ENCODE assay signal across 8 cellular contexts in the genomic region with DNA sequence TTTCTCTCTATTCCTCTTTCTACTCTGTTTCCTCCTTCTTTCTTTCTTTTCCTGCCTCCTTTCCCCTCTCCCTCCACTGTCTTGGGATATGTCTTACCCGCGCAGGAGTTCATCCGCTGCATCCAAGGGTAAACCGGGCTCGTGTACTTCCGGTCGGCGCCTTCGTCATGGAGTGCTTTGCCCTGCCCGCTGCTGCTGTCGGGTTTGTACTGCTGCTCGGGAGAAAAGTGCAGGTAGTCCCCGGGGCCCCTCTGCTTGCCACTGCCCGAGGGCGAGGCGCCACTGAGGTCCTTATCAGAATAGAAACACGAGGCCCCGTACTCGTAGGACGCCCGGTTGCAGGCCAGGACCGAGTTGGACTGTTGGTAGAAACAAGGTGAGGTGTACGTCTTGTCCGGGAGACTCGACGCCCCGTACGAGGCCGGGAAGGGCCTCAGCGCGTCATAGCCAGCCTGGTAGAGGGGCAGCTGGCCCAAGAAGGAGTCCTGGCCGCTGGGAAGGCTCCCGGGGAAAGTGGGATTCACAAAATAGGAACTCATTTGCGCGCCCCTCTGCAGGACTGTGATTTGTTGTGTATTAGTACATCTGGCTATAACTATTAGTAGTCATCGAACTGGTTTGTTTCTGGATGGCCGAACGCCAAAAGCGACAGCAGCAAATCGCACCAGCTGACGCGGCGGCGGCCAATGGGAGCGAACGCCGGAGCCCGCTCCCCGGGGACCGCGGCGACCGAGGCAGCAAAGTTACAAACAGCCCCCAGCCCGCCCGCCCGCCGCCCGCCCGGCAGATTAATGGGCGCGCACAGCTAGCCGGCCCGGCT. TPM values are rescaled to one million over a fixed set of nuclear protein-coding genes. Genes with fewer than 3 reads are reported as not detected.
DNase-seq lines count a peak whose midpoint lies in the region; ATAC-seq and TF ChIP-seq lines count a peak whose summit lies in the region.

Gene HOXA6, minus strand, starts transcription at position 564 of the 820 bp plus-strand sequence. Its CDS starts 25 bp downstream, at position 539.

- DNase-seq in AG08396 (ENCODE audit: low spot score) (peak; percentile 80), GM13977 (ENCODE audit: low spot score) (no peak)
- DNase-seq in central memory CD8-positive, alpha-beta T cell (ENCODE audit: low spot score in 2 of 2) = no peak
- no peak for DNase-seq in naive thymus-derived CD4-positive, alpha-beta T cell
- DNase-seq in stimulated activated CD4-positive, alpha-beta T cell treated with anti-CD3 and anti-CD28 coated beads, Interleukin-15, amount 100 ng/mL, for 24 hours = no peak

- peaks cover 30% of the 10 kb centered on the region; the same call in 1 of the 2 replicates for H3K4me1 ChIP-seq in HUES6 (ENCODE audit: control insufficient read depth, insufficient read depth, low read length)
- peaks cover 21 to 26% of the 10 kb centered on the region in 2 donors for H3K4me1 ChIP-seq in naive thymus-derived CD4-positive, alpha-beta T cell (ENCODE audit: control insufficient read depth in 2 of 2, insufficient read depth in 2 of 2, low read length in 2 of 2)

- H3K9me3 Mint-ChIP-seq in central memory CD8-positive, alpha-beta T cell = no peaks in the 10 kb centered on the region
- H3K9me3 Mint-ChIP-seq in naive thymus-derived CD4-positive, alpha-beta T cell = peaks cover 0 to 3% (median 0%) of the 10 kb centered on the region in 11 donors

- no peaks in the 10 kb centered on the region for H3K9me3 ChIP-seq in HUES6 (ENCODE audit: control insufficient read depth, insufficient read depth, low read depth, low read length)
- no peaks in the 10 kb centered on the region for H3K9me3 ChIP-seq in naive thymus-derived CD4-positive, alpha-beta T cell (ENCODE audit: control insufficient read depth in 2 of 3, low read length in 3 of 3)

- H3K36me3 Mint-ChIP-seq in central memory CD8-positive, alpha-beta T cell (ENCODE audit: insufficient read depth) = peaks cover 9% of the 10 kb centered on the region
- peaks cover 0 to 3% (median 0%) of the 10 kb centered on the region in 5 donors for H3K36me3 Mint-ChIP-seq in naive thymus-derived CD4-positive, alpha-beta T cell

- no peaks in the 10 kb centered on the region for H3K36me3 ChIP-seq in HUES6 (ENCODE audit: control insufficient read depth, insufficient read depth, low read length)
- H3K36me3 ChIP-seq in naive thymus-derived CD4-positive, alpha-beta T cell (ENCODE audit: control insufficient read depth in 2 of 3, insufficient read depth in 3 of 3, low read length in 3 of 3) = no peaks in the 10 kb centered on the region

- peaks cover 100% of the 10 kb centered on the region for H3K27me3 ChIP-seq in HUES6 (ENCODE audit: control insufficient read depth, insufficient read depth, low read length)
- H3K27me3 ChIP-seq in naive thymus-derived CD4-positive, alpha-beta T cell (ENCODE audit: control insufficient read depth in 2 of 2, insufficient read depth in 2 of 2, low read length in 2 of 2) = peaks cover 20 to 40% of the 10 kb centered on the region in 2 donors

- H3K4me3 Mint-ChIP-seq in central memory CD8-positive, alpha-beta T cell = peak within 1 kb of the TSS; percentile 41
- peak within 1 kb of the TSS in 9 of 10 donors; percentile 56 to 82 (median 69) for H3K4me3 Mint-ChIP-seq in naive thymus-derived CD4-positive, alpha-beta T cell

- TF ChIP-seq CTCF in GM13977 (IDR thresholded peaks at IDR 0.05; ENCODE audit: extremely low read depth, insufficient read depth, missing control alignments) = no peak

- no peak within 1 kb of the TSS; the same call in 1 of the 2 replicates for H3K27ac ChIP-seq in HUES6 (ENCODE audit: low read depth, low read length)
- H3K27ac ChIP-seq in naive thymus-derived CD4-positive, alpha-beta T cell (ENCODE audit: low read depth, low read length) = no peak within 1 kb of the TSS

- H3K9ac ChIP-seq in HUES6 (ENCODE audit: low read length) = peak within 1 kb of the TSS; percentile 71

- CTCF ChIA-PET in naive thymus-derived CD4-positive, alpha-beta T cell (lab: Charles Lee) = interaction anchor here (1.0 to 4.2 kb wide), 2 partner anchors 14 to 460 kb away, joined by 3 to 42 read pairs; no protein-coding TSS in a partner anchor

- H3K27me3 Mint-ChIP-seq in central memory CD8-positive, alpha-beta T cell = peaks cover 79% of the 10 kb centered on the region
- H3K27me3 Mint-ChIP-seq in naive thymus-derived CD4-positive, alpha-beta T cell = peaks cover 63 to 81% (median 65%) of the 10 kb centered on the region in 5 donors

- in situ Hi-C loops in GM13977 (cut with MboI; ENCODE audit: low pct_unique_long_range_greater_than_20kb, low sequenced_read_pairs, unreplicated experiment) = no loop called here

- H3K4me3 ChIP-seq in HUES6 (ENCODE audit: low read depth, low read length) = peak within 1 kb of the TSS; percentile 48
- no peak within 1 kb of the TSS for H3K4me3 ChIP-seq in naive thymus-derived CD4-positive, alpha-beta T cell (ENCODE audit: low read length)

- no peak for ATAC-seq in central memory CD8-positive, alpha-beta T cell (replicated peaks; ENCODE audit: extremely low read depth, poor library complexity, severe bottlenecking)
- ATAC-seq in naive thymus-derived CD4-positive, alpha-beta T cell = no peak
- ATAC-seq in GM18867 (IDR thresholded peaks at IDR 0.05; ENCODE audit: unreplicated experiment) (no peak), GM19397 (IDR thresholded peaks at IDR 0.05; ENCODE audit: unreplicated experiment) (no peak)

- POLR2A ChIA-PET in naive thymus-derived CD4-positive, alpha-beta T cell (lab: Charles Lee) = interaction anchor here (1.2 kb wide), 1 partner anchor 10 kb away, joined by 3 read pairs; no protein-coding TSS in a partner anchor

- intact Hi-C loops in naive thymus-derived CD4-positive, alpha-beta T cell (cut with micrococcal nuclease) = no loop called here

- no peak within 1 kb of the TSS for H3K27ac Mint-ChIP-seq in central memory CD8-positive, alpha-beta T cell (ENCODE audit: low read depth)
- peak within 1 kb of the TSS in 3 of 9 donors; percentile 42 to 62 (median 45) for H3K27ac Mint-ChIP-seq in naive thymus-derived CD4-positive, alpha-beta T cell

- peaks cover 27% of the 10 kb centered on the region for H3K4me1 Mint-ChIP-seq in central memory CD8-positive, alpha-beta T cell
- peaks cover 10 to 41% (median 28%) of the 10 kb centered on the region in 7 donors for H3K4me1 Mint-ChIP-seq in naive thymus-derived CD4-positive, alpha-beta T cell

RNA-seq across cellular contexts. Expression of gene HOXA6, which starts in this region (rescaled TPM):
- total RNA-seq in naive thymus-derived CD4-positive, alpha-beta T cell = under 1 TPM in 2 of 5 experiments, not detected in 3; 0.32 to 0.49 TPM
- polyA plus RNA-seq in naive thymus-derived CD4-positive, alpha-beta T cell = not detected
